Comparison of ENCODE assay signal across 1 cellular context in genomic region chr9:36192196-36192595, GRCh38.
TF ChIP-seq lines count a peak whose summit lies in the region.

No MANE protein-coding gene starts in this region.

TF ChIP-seq in endothelial cell of umbilical vein, 7 proteins besides CTCF, POLR2A, EP300 and RAD21:
- TF ChIP-seq FOS (IDR thresholded peaks at IDR 0.05; ENCODE audit: borderline replicate concordance, insufficient read depth, low read length): no peak
- TF ChIP-seq JUN (IDR thresholded peaks at IDR 0.05; ENCODE audit: borderline replicate concordance, insufficient read depth, insufficient read length, low read depth): no peak
- TF ChIP-seq MYC (IDR thresholded peaks at IDR 0.05; ENCODE audit: low read depth, low read length): no peak
- TF ChIP-seq POLR2AphosphoS5 (IDR thresholded peaks at IDR 0.05; ENCODE audit: insufficient read depth, low read depth, low read length): no peak
- no peak for TF ChIP-seq GATA2 (IDR thresholded peaks at IDR 0.05; ENCODE audit: insufficient read depth, insufficient read length, low read depth, low read length)
- no peak for TF ChIP-seq EZH2 (IDR thresholded peaks at IDR 0.05; ENCODE audit: borderline replicate concordance, low read depth, low read length, severe bottlenecking)
- TF ChIP-seq, protein P1, sequence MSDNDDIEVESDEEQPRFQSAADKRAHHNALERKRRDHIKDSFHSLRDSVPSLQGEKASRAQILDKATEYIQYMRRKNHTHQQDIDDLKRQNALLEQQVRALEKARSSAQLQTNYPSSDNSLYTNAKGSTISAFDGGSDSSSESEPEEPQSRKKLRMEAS (IDR thresholded peaks at IDR 0.05; ENCODE audit: insufficient read depth, insufficient read length): no peak
